ENCODE assay signal across 25 cellular contexts in the genomic region with DNA sequence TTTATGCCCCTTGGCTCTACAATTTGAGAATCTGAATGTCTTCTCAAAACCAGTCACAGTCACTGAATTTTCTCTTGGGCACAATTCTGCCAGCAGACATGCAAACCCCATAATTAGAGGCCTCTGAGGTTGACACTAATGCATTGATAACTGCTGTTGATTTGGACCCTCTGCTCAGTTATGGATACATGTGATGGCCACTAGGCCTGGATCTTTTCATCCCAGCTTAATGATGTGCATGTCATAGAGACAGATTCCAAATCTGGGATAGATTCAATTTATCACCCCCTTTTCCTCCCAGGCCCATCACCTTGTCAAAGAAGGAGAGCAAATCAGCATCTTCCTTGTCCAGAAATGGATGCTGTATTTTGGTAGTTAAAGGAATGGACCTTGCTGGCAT.
"Had no signal": no experiment of that assay in that cellular context is flagged by ENCODE, and none has a peak within 500 bp of the region (broad histone marks: within the 10 kb centered on the region; RNA-seq: fewer than 3 reads in every experiment).

No MANE protein-coding gene starts in this region.

- H3K27ac Mint-ChIP-seq: endodermal cell; naive thymus-derived CD8-positive, alpha-beta T cell; nephron progenitor cell; stimulated activated effector memory CD8-positive, alpha-beta T cell treated with anti-CD3 and anti-CD28 coated beads, Interleukin-12 subunit alpha, Interleukin-12 subunit beta, amount 100 ng/mL, for 72 hours; type B pancreatic cell had no signal

- H3K9me3 Mint-ChIP-seq: endodermal cell; naive thymus-derived CD8-positive, alpha-beta T cell; nephron progenitor cell; stimulated activated effector memory CD8-positive, alpha-beta T cell treated with anti-CD3 and anti-CD28 coated beads, Interleukin-12 subunit alpha, Interleukin-12 subunit beta, amount 100 ng/mL, for 72 hours; type B pancreatic cell had no signal

- H3K4me3 Mint-ChIP-seq: endodermal cell; naive thymus-derived CD8-positive, alpha-beta T cell; nephron progenitor cell; stimulated activated effector memory CD8-positive, alpha-beta T cell treated with anti-CD3 and anti-CD28 coated beads, Interleukin-12 subunit alpha, Interleukin-12 subunit beta, amount 100 ng/mL, for 72 hours; type B pancreatic cell had no signal

- ATAC-seq: esophagus mucosa; gastrocnemius medialis; left ventricle myocardium superior; lower lobe of right lung; naive thymus-derived CD8-positive, alpha-beta T cell; psoas muscle; right cardiac atrium; stimulated activated effector memory CD8-positive, alpha-beta T cell treated with anti-CD3 and anti-CD28 coated beads, Interleukin-12 subunit alpha, Interleukin-12 subunit beta, amount 100 ng/mL, for 72 hours had no signal

- DNase-seq: effector CD8-positive, alpha-beta T cell; endodermal cell; foreskin fibroblast; gastrocnemius medialis; head of caudate nucleus; left ventricle myocardium superior; lower lobe of right lung; naive thymus-derived CD8-positive, alpha-beta T cell; nephron progenitor cell; occipital lobe; ovary; posterior cingulate gyrus; psoas muscle; right cardiac atrium; sigmoid colon; stimulated activated CD4-positive, alpha-beta T cell treated with anti-CD3 and anti-CD28 coated beads, Interleukin-2, amount 100 ng/mL, for 24 hours; stimulated activated CD4-positive, alpha-beta T cell treated with anti-CD3 and anti-CD28 coated beads, Interleukin-4, amount 100 ng/mL, for 24 hours; stimulated activated naive CD4-positive, alpha-beta T cell treated with Interleukin-2 at 50 U/mL for 16 hours; stomach; testis; tibial artery had no signal

- H3K4me1 Mint-ChIP-seq: endodermal cell; naive thymus-derived CD8-positive, alpha-beta T cell; stimulated activated effector memory CD8-positive, alpha-beta T cell treated with anti-CD3 and anti-CD28 coated beads, Interleukin-12 subunit alpha, Interleukin-12 subunit beta, amount 100 ng/mL, for 72 hours had no signal

- H3K36me3 Mint-ChIP-seq: naive thymus-derived CD8-positive, alpha-beta T cell; stimulated activated effector memory CD8-positive, alpha-beta T cell treated with anti-CD3 and anti-CD28 coated beads, Interleukin-12 subunit alpha, Interleukin-12 subunit beta, amount 100 ng/mL, for 72 hours; type B pancreatic cell had no signal

- H3K27ac ChIP-seq: epithelial cell of prostate, gastrocnemius medialis, lower lobe of right lung, ovary, psoas muscle, sigmoid colon, stomach, testis, tibial artery had no signal
